ENCODE assay signal across 8 cellular contexts in the genomic region with DNA sequence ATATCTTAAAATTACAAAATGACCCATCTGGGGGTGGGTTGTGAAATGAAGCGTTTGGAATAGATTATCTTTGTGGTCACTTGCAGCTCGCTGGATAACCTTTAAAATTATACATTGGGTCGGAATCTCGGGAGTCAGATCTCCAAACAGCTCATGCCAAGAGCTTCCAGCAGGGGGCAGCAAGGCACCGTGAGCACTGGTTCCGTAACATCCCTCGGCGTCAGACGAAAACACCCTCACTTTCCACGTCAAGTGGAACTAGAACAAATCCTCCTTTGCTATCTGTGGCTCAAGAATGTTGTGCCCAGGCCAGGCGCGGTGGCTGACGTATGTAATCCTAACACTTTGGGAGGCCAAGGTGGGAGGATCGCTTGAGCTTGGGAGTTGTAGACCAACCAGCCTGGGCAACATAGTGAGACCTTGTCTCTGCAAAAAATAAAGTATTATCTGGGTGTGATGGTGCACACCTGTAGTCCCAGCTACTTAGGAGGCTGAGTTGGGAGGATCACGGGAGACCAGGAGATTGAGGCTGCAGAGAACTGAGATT. TPM values are rescaled to one million over a fixed set of nuclear protein-coding genes. Genes with fewer than 3 reads are reported as not detected.
DNase-seq lines count a peak whose midpoint lies in the region; ATAC-seq and TF ChIP-seq lines count a peak whose summit lies in the region.

No MANE protein-coding gene starts in this region.

- intact Hi-C loops in CD8-positive, alpha-beta T cell (cut with DNase I, micrococcal nuclease) = loop anchor here (1.0 to 2.0 kb wide), 6 partner anchors 31 to 823 kb away; a partner anchor contains a TSS

- no peaks in the 10 kb centered on the region for H3K9me3 Mint-ChIP-seq in CD8-positive, alpha-beta T cell

- no peak overlapping the region for H3K27ac Mint-ChIP-seq in CD8-positive, alpha-beta T cell

- no peaks in the 10 kb centered on the region for H3K27me3 ChIP-seq in CD8-positive, alpha-beta T cell (ENCODE audit: insufficient read depth, low read length)

- H3K36me3 ChIP-seq in CD8-positive, alpha-beta T cell (ENCODE audit: insufficient read depth, low read length) = no peaks in the 10 kb centered on the region

- peak; percentile 91 for ATAC-seq in CD8-positive, alpha-beta T cell
- ATAC-seq in GM21723 (IDR thresholded peaks at IDR 0.05; ENCODE audit: unreplicated experiment) = no peak

- CTCF ChIA-PET in CD8-positive, alpha-beta T cell (lab: Charles Lee) = interaction anchor here (0.6 to 6.8 kb wide), 28 partner anchors 9 to 779 kb away, joined by 3 to 166 read pairs (median 4); no protein-coding TSS in a partner anchor
- CTCF ChIA-PET in HEK293T (lab: Yijun Ruan, JAX) = interaction anchor here (0.5 to 2.3 kb wide), 15 partner anchors 9 to 1829 kb away, joined by 3 to 15 read pairs (median 5); a partner anchor contains a TSS

- POLR2A ChIA-PET in CD8-positive, alpha-beta T cell (lab: Charles Lee) = interaction anchor here (0.9 to 1.5 kb wide), 3 partner anchors 19 to 140 kb away, joined by 3 to 8 read pairs (median 3); no protein-coding TSS in a partner anchor
- POLR2A ChIA-PET in HEK293T (lab: Yijun Ruan, JAX) = interaction anchor here (0.6 to 1.2 kb wide), 2 partner anchors 140 to 196 kb away, joined by 3 read pairs; no protein-coding TSS in a partner anchor

- no peaks in the 10 kb centered on the region for H3K27me3 Mint-ChIP-seq in CD8-positive, alpha-beta T cell (ENCODE audit: low read depth)

- H3K4me3 ChIP-seq in CD8-positive, alpha-beta T cell (ENCODE audit: low read depth, low read length) = no peak overlapping the region

- H3K9me3 ChIP-seq in CD8-positive, alpha-beta T cell (ENCODE audit: low read length) = no peaks in the 10 kb centered on the region

- no peak overlapping the region for H3K27ac ChIP-seq in CD8-positive, alpha-beta T cell (ENCODE audit: low read depth, low read length)

- H3K4me1 Mint-ChIP-seq in CD8-positive, alpha-beta T cell (ENCODE audit: low read depth) = peaks cover 5% of the 10 kb centered on the region

- DNase-seq in CD8-positive, alpha-beta T cell = peak; percentile 61 to 87 (median 73)
- DNase-seq in HEK293T (ENCODE audit: extremely low spot score) = peak; percentile 75
- peak; percentile 39 for DNase-seq in NCI-H446 treated with DMSO at 0.1 percent for 48 hours (lab: John Stamatoyannopoulos, UW)
- DNase-seq in activated CD4-positive, alpha-beta T cell treated with anti-CD3 and anti-CD28 coated beads for 24 hours (ENCODE audit: low read depth in 2 of 2) = peak; percentile 72 to 73
- DNase-seq in cerebellar cortex (ENCODE audit: low spot score) = peak; percentile 84
- DNase-seq in left kidney (ENCODE audit: low read depth, low spot score) = peak; percentile 86
- DNase-seq in stimulated activated CD4-positive, alpha-beta T cell treated with anti-CD3 and anti-CD28 coated beads, Interleukin-2, amount 100 ng/mL, for 24 hours = peak; percentile 85 to 86

- H3K4me3 Mint-ChIP-seq in CD8-positive, alpha-beta T cell = peak overlapping the region; percentile 69

- TF ChIP-seq CTCF in CD8-positive, alpha-beta T cell (IDR thresholded peaks at IDR 0.05) = peak; percentile 86

- H3K4me1 ChIP-seq in CD8-positive, alpha-beta T cell (ENCODE audit: insufficient read depth, low read length) = no peaks in the 10 kb centered on the region

- no peaks in the 10 kb centered on the region for H3K36me3 Mint-ChIP-seq in CD8-positive, alpha-beta T cell

TF ChIP-seq in HEK293T, 16 proteins besides CTCF, POLR2A, EP300 and RAD21:
- no peak for TF ChIP-seq FOXA1 (IDR thresholded peaks at IDR 0.05)

RNA-seq across cellular contexts. Expression of a gene that starts 31.1 kb away (rescaled TPM):
- total RNA-seq in CD8-positive, alpha-beta T cell = 10 to 100 TPM; 16.7 to 19.8 TPM
